ENCODE assay signal across 16 cellular contexts in genomic region chr3:12598890-12599289, GRCh38. TPM values are rescaled to one million over a fixed set of nuclear protein-coding genes. Genes with fewer than 3 reads are reported as not detected.
"Had no signal": no experiment of that assay in that cellular context is flagged by ENCODE, and none has a peak within 500 bp of the region (broad histone marks: within the 10 kb centered on the region; RNA-seq: fewer than 3 reads in every experiment).

No MANE protein-coding gene starts in this region.

- H3K9me3 ChIP-seq: esophagus muscularis mucosa, sigmoid colon, spleen had no signal

- H3K4me1 ChIP-seq: sigmoid colon, spleen had no signal

- H3K27ac ChIP-seq: cardiac muscle cell, esophagus muscularis mucosa, sigmoid colon, spleen had no signal

- H3K27me3 Mint-ChIP-seq: activated CD4-positive, alpha-beta memory T cell treated with anti-CD3 and anti-CD28 coated beads, Interleukin-2, amount 10 ng/mL, durations not matched to agents 7 days and 5 days; natural killer cell treated with Interleukin-12 subunit alpha and Interleukin-12 subunit beta and Interleukin-15 and Interleukin-18, amount 100 ng/mL, for 72 hours had no signal

- H3K27me3 ChIP-seq: cardiac muscle cell, esophagus muscularis mucosa, sigmoid colon, spleen had no signal

- H3K9me3 Mint-ChIP-seq: activated CD4-positive, alpha-beta memory T cell treated with anti-CD3 and anti-CD28 coated beads, Interleukin-2, amount 10 ng/mL, durations not matched to agents 7 days and 5 days; natural killer cell treated with Interleukin-12 subunit alpha and Interleukin-12 subunit beta and Interleukin-15 and Interleukin-18, amount 100 ng/mL, for 72 hours had no signal

- H3K27ac Mint-ChIP-seq: activated CD4-positive, alpha-beta memory T cell treated with anti-CD3 and anti-CD28 coated beads, Interleukin-2, amount 10 ng/mL, durations not matched to agents 7 days and 5 days; natural killer cell treated with Interleukin-12 subunit alpha and Interleukin-12 subunit beta and Interleukin-15 and Interleukin-18, amount 100 ng/mL, for 72 hours had no signal

- H3K4me3 Mint-ChIP-seq: activated CD4-positive, alpha-beta memory T cell treated with anti-CD3 and anti-CD28 coated beads, Interleukin-2, amount 10 ng/mL, durations not matched to agents 7 days and 5 days; natural killer cell treated with Interleukin-12 subunit alpha and Interleukin-12 subunit beta and Interleukin-15 and Interleukin-18, amount 100 ng/mL, for 72 hours had no signal

- H3K4me3 ChIP-seq: cardiac muscle cell, esophagus muscularis mucosa, sigmoid colon, spleen had no signal

- DNase-seq: activated CD4-positive, alpha-beta memory T cell treated with anti-CD3 and anti-CD28 coated beads, Interleukin-2, amount 10 ng/mL, durations not matched to agents 7 days and 5 days; activated CD8-positive, alpha-beta memory T cell treated with anti-CD3 and anti-CD28 coated beads, Interleukin-2, amount 50 U/mL, for 4 hours; activated gamma-delta T cell treated with Interleukin-2 at 50 U/mL for 16 hours; glutamatergic neuron; left ventricle myocardium superior; mesendoderm; sigmoid colon; spleen; T-helper 9 cell had no signal

- H3K4me1 Mint-ChIP-seq: activated CD4-positive, alpha-beta memory T cell treated with anti-CD3 and anti-CD28 coated beads, Interleukin-2, amount 10 ng/mL, durations not matched to agents 7 days and 5 days had no signal

- ATAC-seq: left ventricle myocardium superior; natural killer cell treated with Interleukin-12 subunit alpha and Interleukin-12 subunit beta and Interleukin-15 and Interleukin-18, amount 100 ng/mL, for 72 hours had no signal

RNA-seq across cellular contexts. Expression of gene MKRN2OS, which starts 53.6 kb away (rescaled TPM):
- total RNA-seq: activated CD4-positive, alpha-beta memory T cell treated with anti-CD3 and anti-CD28 coated beads, Interleukin-2, amount 10 ng/mL, durations not matched to agents 7 days and 5 days; cardiac muscle cell; esophagus muscularis mucosa; fibroblast of villous mesenchyme; left ventricle myocardium superior; natural killer cell treated with Interleukin-12 subunit alpha and Interleukin-12 subunit beta and Interleukin-15 and Interleukin-18, amount 100 ng/mL, for 72 hours; omental fat pad; pulmonary artery endothelial cell; sigmoid colon; spleen; urinary bladder had no signal
